ENCODE assay signal across 8 cellular contexts in genomic region chr7:55963584-55964168, GRCh38. TPM values are rescaled to one million over a fixed set of nuclear protein-coding genes. Genes with fewer than 3 reads are reported as not detected.
DNase-seq lines count a peak whose midpoint lies in the region; ATAC-seq lines count a peak whose summit lies in the region.

No MANE protein-coding gene starts in this region.

- H3K27me3 Mint-ChIP-seq in activated CD4-positive, alpha-beta T cell treated with anti-CD3 and anti-CD28 coated beads for 36 hours: no peaks in the 10 kb centered on the region

- H3K9me3 ChIP-seq in adipocyte (ENCODE audit: control insufficient read depth, low read length): no peaks in the 10 kb centered on the region

- no peaks in the 10 kb centered on the region for H3K9me3 Mint-ChIP-seq in activated CD4-positive, alpha-beta T cell treated with anti-CD3 and anti-CD28 coated beads for 36 hours (ENCODE audit: low read depth)

- H3K4me1 ChIP-seq in adipocyte (ENCODE audit: control insufficient read depth, insufficient read depth, low read length): peaks cover 9% of the 10 kb centered on the region

- ATAC-seq in activated CD4-positive, alpha-beta T cell treated with anti-CD3 and anti-CD28 coated beads for 36 hours: no peak

- CTCF ChIA-PET in activated CD4-positive, alpha-beta T cell treated with anti-CD3 and anti-CD28 coated beads for 36 hours (lab: Charles Lee): interaction anchor here (0.5 to 1.9 kb wide), 5 partner anchors 8 to 396 kb away, joined by 3 to 4 read pairs (median 3); no protein-coding TSS in a partner anchor

- peak overlapping the region; percentile 77 for H3K4me3 ChIP-seq in adipocyte (ENCODE audit: low read length)

- POLR2A ChIA-PET in activated CD4-positive, alpha-beta T cell treated with anti-CD3 and anti-CD28 coated beads for 36 hours (lab: Charles Lee): interaction anchor here (0.6 to 0.8 kb wide), 4 partner anchors 200 to 322 kb away, joined by 3 to 7 read pairs (median 4); no protein-coding TSS in a partner anchor

- no peaks in the 10 kb centered on the region for H3K27me3 ChIP-seq in adipocyte (replicated peaks; ENCODE audit: control insufficient read depth, insufficient read depth, low read length)

- DNase-seq in activated CD4-positive, alpha-beta T cell treated with anti-CD3 and anti-CD28 coated beads for 36 hours: no peak
- DNase-seq in activated CD4-positive, alpha-beta T cell treated with anti-CD3 and anti-CD28 coated beads for 1 hour: no peak
- DNase-seq in adipocyte (ENCODE audit: low read depth): no peak
- peak; percentile 7 for DNase-seq in left kidney (ENCODE audit: low read depth, low spot score)
- DNase-seq in substantia nigra (lab: John Stamatoyannopoulos, UW): no peak
- no peak for DNase-seq in putamen (ENCODE audit: low spot score)
- DNase-seq in pons (ENCODE audit: low spot score): no peak
- no peak for DNase-seq in NK-92 (lab: John Stamatoyannopoulos, UW; ENCODE audit: unreplicated experiment)

- H3K36me3 ChIP-seq in adipocyte (ENCODE audit: control insufficient read depth, insufficient read depth, low read length, severe bottlenecking): peaks cover 5% of the 10 kb centered on the region

- H3K36me3 Mint-ChIP-seq in activated CD4-positive, alpha-beta T cell treated with anti-CD3 and anti-CD28 coated beads for 36 hours (ENCODE audit: low read depth): peaks cover 17% of the 10 kb centered on the region

- peak overlapping the region; percentile 84 for H3K27ac ChIP-seq in substantia nigra (ENCODE audit: low read depth, low read length, poor library complexity, severe bottlenecking)

- peak overlapping the region; percentile 64 for H3K4me3 Mint-ChIP-seq in activated CD4-positive, alpha-beta T cell treated with anti-CD3 and anti-CD28 coated beads for 36 hours

- peak overlapping the region; percentile 69 for H3K27ac Mint-ChIP-seq in activated CD4-positive, alpha-beta T cell treated with anti-CD3 and anti-CD28 coated beads for 36 hours

- H3K9ac ChIP-seq in adipocyte (ENCODE audit: low read length): peak overlapping the region; percentile 98

- H3K4me1 Mint-ChIP-seq in activated CD4-positive, alpha-beta T cell treated with anti-CD3 and anti-CD28 coated beads for 36 hours: peaks cover 28% of the 10 kb centered on the region

- intact Hi-C loops in activated CD4-positive, alpha-beta T cell treated with anti-CD3 and anti-CD28 coated beads for 36 hours (cut with DNase I, micrococcal nuclease): loop anchor here (1.0 to 5.0 kb wide), 7 partner anchors 12 to 322 kb away; partner anchors contain the start of genes MRPS17 (in 2 of the 2), CCT6A (in 1 of the 2), CHCHD2 (in 1 of the 2) and PSPH (in 1 of the 2)

RNA-seq across cellular contexts. Expression of gene NIPSNAP2, which starts 0.7 kb away (rescaled TPM):
- 10 to 100 TPM; 60.5 to 69.8 TPM for total RNA-seq in activated CD4-positive, alpha-beta T cell treated with anti-CD3 and anti-CD28 coated beads for 36 hours

RNA-seq across cellular contexts. Expression of gene MRPS17, which starts 12.0 kb away (rescaled TPM):
- total RNA-seq in activated CD4-positive, alpha-beta T cell treated with anti-CD3 and anti-CD28 coated beads for 36 hours: 10 to 100 TPM; 16.6 to 26.8 TPM
